ENCODE assay signal across 2 cellular contexts in genomic region chr18:54931152-54931551, GRCh38.
TF ChIP-seq lines count a peak whose summit lies in the region.

No MANE protein-coding gene starts in this region.

TF ChIP-seq in GM23338, 12 proteins besides CTCF, POLR2A, EP300 and RAD21:
- TF ChIP-seq EZH2 (IDR thresholded peaks at IDR 0.05; ENCODE audit: low read depth, unreplicated experiment) (no peak), STAT1 (IDR thresholded peaks at IDR 0.05; ENCODE audit: unreplicated experiment) (no peak), REST (IDR thresholded peaks at IDR 0.05; ENCODE audit: unreplicated experiment) (no peak)

TF ChIP-seq in K562, 482 proteins besides CTCF, POLR2A, EP300 and RAD21:
- TF ChIP-seq VEZF1 (CRISPR knock-in tag; IDR thresholded peaks at IDR 0.05) (no peak), FUS (optimal IDR thresholded peaks at IDR 0.05; ENCODE audit: low read depth, low read length) (no peak), ZNF224 (CRISPR knock-in tag; IDR thresholded peaks at IDR 0.05) (no peak), CTCFL (IDR thresholded peaks at IDR 0.05; ENCODE audit: borderline replicate concordance, insufficient read depth, low read depth, low read length, poor library complexity, severe bottlenecking) (no peak), CSDE1 (IDR thresholded peaks at IDR 0.05) (no peak), ZMIZ1 (IDR thresholded peaks at IDR 0.05; ENCODE audit: low read depth in 2 of 2, low read length in 2 of 2) (no peak), ZNF197 (CRISPR knock-in tag; IDR thresholded peaks at IDR 0.05; ENCODE audit: low read depth) (no peak), BCLAF1 (IDR thresholded peaks at IDR 0.05; ENCODE audit: borderline replicate concordance in 1 of 2, control insufficient read depth in 1 of 2, low read depth in 2 of 2, low read length in 1 of 2) (no peak), ZC3H11A (IDR thresholded peaks at IDR 0.05; ENCODE audit: low read depth, low read length) (no peak), OTX1 (CRISPR knock-in tag; IDR thresholded peaks at IDR 0.05) (no peak), RBM17 (IDR thresholded peaks at IDR 0.05; ENCODE audit: borderline replicate concordance, low read depth, low read length) (no peak), HDAC8 (tag; IDR thresholded peaks at IDR 0.05) (no peak), CEBPB (tag; IDR thresholded peaks at IDR 0.05) (no peak), MTA1 (IDR thresholded peaks at IDR 0.05; ENCODE audit: borderline replicate concordance) (no peak), DNMT1 (IDR thresholded peaks at IDR 0.05) (no peak)
TF ChIP-seq in K562: peak in this region for 0.
